In the genomic region with DNA sequence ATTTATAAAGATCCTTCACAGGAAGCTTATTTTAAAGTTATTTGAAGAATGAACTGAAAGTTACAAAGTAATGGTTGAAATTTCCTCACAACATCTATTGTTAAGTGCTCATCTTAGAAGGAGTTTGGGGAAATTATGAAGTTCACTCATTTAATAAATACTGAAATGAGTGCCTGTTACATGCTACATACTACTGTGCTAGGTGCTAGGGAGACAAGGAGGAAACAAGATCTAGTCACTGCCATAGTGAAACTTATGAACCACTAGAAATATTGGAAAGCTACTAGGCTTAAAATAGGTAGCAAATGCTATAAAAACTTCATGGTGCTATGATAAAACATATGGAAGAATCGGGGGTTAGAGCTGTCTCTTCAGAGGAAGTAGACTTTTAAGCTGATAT, we compare ENCODE assay signal across 19 cellular contexts.
DNase-seq lines count a peak whose midpoint lies in the region; ATAC-seq and TF ChIP-seq lines count a peak whose summit lies in the region.
"Had no signal": no experiment of that assay in that cellular context is flagged by ENCODE, and none has a peak within 500 bp of the region (broad histone marks: within the 10 kb centered on the region; RNA-seq: fewer than 3 reads in every experiment).

No MANE protein-coding gene starts in this region.

- no peak for TF ChIP-seq POLR2A in vagina (IDR thresholded peaks at IDR 0.05)

- no peak overlapping the region for H3K4me3 ChIP-seq in vagina
- H3K4me3 ChIP-seq: BLaER1, GM23338 had no signal

- peaks cover 8% of the 10 kb centered on the region for H3K36me3 Mint-ChIP-seq in nephron progenitor cell (ENCODE audit: low read depth)

- no peak overlapping the region for H3K4me3 Mint-ChIP-seq in nephron progenitor cell
- H3K4me3 Mint-ChIP-seq: CD14-positive monocyte; CD4-positive, alpha-beta memory T cell; GM23338; IgD-negative memory B cell had no signal

- H3K36me3 ChIP-seq in vagina = no peaks in the 10 kb centered on the region
- H3K36me3 ChIP-seq: BLaER1 had no signal

- no peaks in the 10 kb centered on the region for H3K4me1 Mint-ChIP-seq in nephron progenitor cell
- H3K4me1 Mint-ChIP-seq: GM23338, IgD-negative memory B cell had no signal

- H3K27ac ChIP-seq in vagina = no peak overlapping the region
- H3K27ac ChIP-seq: BLaER1 had no signal

- H3K27me3 ChIP-seq in vagina = no peaks in the 10 kb centered on the region
- H3K27me3 ChIP-seq: BLaER1 had no signal

- H3K4me1 ChIP-seq in vagina = no peaks in the 10 kb centered on the region
- H3K4me1 ChIP-seq: BLaER1 had no signal

- TF ChIP-seq CTCF in nephron progenitor cell (IDR thresholded peaks at IDR 0.05) = no peak
- no peak for TF ChIP-seq CTCF in vagina (IDR thresholded peaks at IDR 0.05)

- H3K9me3 ChIP-seq in vagina = no peaks in the 10 kb centered on the region
- H3K9me3 ChIP-seq: BLaER1 had no signal

- ATAC-seq in GM18858 (IDR thresholded peaks at IDR 0.05; ENCODE audit: unreplicated experiment) (peak; percentile 42), HG02870 (IDR thresholded peaks at IDR 0.05; ENCODE audit: unreplicated experiment) (peak; percentile 80), HG03442 (IDR thresholded peaks at IDR 0.05; ENCODE audit: unreplicated experiment) (peak; percentile 41), GM21360 (IDR thresholded peaks at IDR 0.05; ENCODE audit: unreplicated experiment) (no peak)
- ATAC-seq: GM23338, HepG2 had no signal

- intact Hi-C loops in vagina (cut with DNase I) = no loop called here

- peak overlapping the region; percentile 9 for H3K27ac Mint-ChIP-seq in nephron progenitor cell
- H3K27ac Mint-ChIP-seq: GM23338 had no signal

- no peaks in the 10 kb centered on the region for H3K9me3 Mint-ChIP-seq in nephron progenitor cell
- H3K9me3 Mint-ChIP-seq: GM23338, IgD-negative memory B cell had no signal

- DNase-seq in nephron progenitor cell (no peak), glomerular visceral epithelial cell (ENCODE audit: extremely low spot score) (no peak), vagina (ENCODE audit: extremely low spot score in 2 of 2) (no peak)
- DNase-seq: 8988T; CD4-positive, alpha-beta memory T cell; DMS153; DMS79; GDM1; HCEC 1CT; KBM-7 had no signal

- no peaks in the 10 kb centered on the region for H3K27me3 Mint-ChIP-seq in nephron progenitor cell (ENCODE audit: low read depth, poor library complexity)
- H3K27me3 Mint-ChIP-seq: CD4-positive, alpha-beta memory T cell; IgD-negative memory B cell had no signal
